In genomic region chr2:237665713-237666143, GRCh38 we compare ENCODE assay signal across 1 cellular context.
TF ChIP-seq lines count a peak whose summit lies in the region.

No MANE protein-coding gene starts in this region.

TF ChIP-seq in HepG2, 621 proteins besides CTCF, POLR2A, EP300 and RAD21 (continued from another document):
- TF ChIP-seq, protein P1, sequence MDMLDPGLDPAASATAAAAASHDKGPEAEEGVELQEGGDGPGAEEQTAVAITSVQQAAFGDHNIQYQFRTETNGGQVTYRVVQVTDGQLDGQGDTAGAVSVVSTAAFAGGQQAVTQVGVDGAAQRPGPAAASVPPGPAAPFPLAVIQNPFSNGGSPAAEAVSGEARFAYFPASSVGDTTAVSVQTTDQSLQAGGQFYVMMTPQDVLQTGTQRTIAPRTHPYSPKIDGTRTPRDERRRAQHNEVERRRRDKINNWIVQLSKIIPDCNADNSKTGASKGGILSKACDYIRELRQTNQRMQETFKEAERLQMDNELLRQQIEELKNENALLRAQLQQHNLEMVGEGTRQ (IDR thresholded peaks at IDR 0.05; ENCODE audit: low read depth, low read length), result no peak
- TF ChIP-seq, protein P1 (CRISPR knock-in tag; IDR thresholded peaks at IDR 0.05; ENCODE audit: borderline replicate concordance), result peak; percentile 37; the same call in 1 of the 2 replicates
